9 cellular contexts compared by ENCODE assay signal in the genomic region with DNA sequence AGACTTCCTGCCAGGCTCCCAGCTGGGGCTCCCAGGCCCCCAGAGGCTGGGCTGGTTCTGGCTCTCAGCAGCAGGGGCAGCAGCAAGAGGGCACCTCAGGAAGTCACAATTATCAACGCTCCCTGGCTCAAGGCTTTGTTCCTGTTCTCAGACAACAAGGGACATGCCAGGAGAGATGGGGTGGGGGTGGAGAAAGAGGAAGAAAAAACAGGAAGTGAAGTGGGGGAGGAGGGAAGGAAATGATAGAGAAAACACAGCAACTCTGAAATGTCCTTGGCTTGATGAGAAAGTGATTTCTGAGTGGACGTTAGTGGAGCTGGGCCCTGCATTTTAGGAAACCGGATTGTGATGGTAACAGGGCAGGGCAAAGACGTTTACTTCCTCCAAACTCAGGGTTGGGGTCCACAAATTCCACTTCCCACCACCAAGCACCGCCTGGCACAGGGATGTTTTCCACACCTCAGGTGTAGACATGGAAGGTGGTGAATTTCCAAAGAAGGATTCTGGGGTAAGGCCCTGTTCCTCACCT. TPM values are rescaled to one million over a fixed set of nuclear protein-coding genes. Genes with fewer than 3 reads are reported as not detected.
DNase-seq lines count a peak whose midpoint lies in the region; ATAC-seq and TF ChIP-seq lines count a peak whose summit lies in the region.
"Had no signal": no experiment of that assay in that cellular context is flagged by ENCODE, and none has a peak within 500 bp of the region (broad histone marks: within the 10 kb centered on the region; RNA-seq: fewer than 3 reads in every experiment).

No MANE protein-coding gene starts in this region.

- peak overlapping the region; percentile 64 for H4K8ac ChIP-seq in trophoblast cell (ENCODE audit: low read depth, low read length)

- no peak overlapping the region for H3K9ac ChIP-seq in trophoblast cell (ENCODE audit: low read length)

- no peak overlapping the region for H2AK5ac ChIP-seq in trophoblast cell (ENCODE audit: low read length)

- H3K4me2 ChIP-seq in trophoblast cell (ENCODE audit: low read length) = no peak overlapping the region

- H3K4me3 ChIP-seq in esophagus squamous epithelium = no peak overlapping the region
- H3K4me3 ChIP-seq in trophoblast cell (ENCODE audit: low read depth, low read length) = no peak overlapping the region
- no peak overlapping the region for H3K4me3 ChIP-seq in coronary artery

- WGBS in esophagus squamous epithelium, 2 donors = 53 to 58% methylated on average over 4 to 5 of the region's 5 CpGs
- no CpG with 5 or more reads among the region's 5 CpGs for WGBS in trophoblast cell (ENCODE audit: extremely low coverage, insufficient coverage, insufficient read length)

- ATAC-seq in GM19395 (IDR thresholded peaks at IDR 0.05; ENCODE audit: unreplicated experiment) (peak; percentile 19), HG03432 (IDR thresholded peaks at IDR 0.05; ENCODE audit: unreplicated experiment) (no peak)

- H3K9me3 ChIP-seq in esophagus squamous epithelium (no peaks in the 10 kb centered on the region), trophoblast cell (ENCODE audit: insufficient read depth, low read depth, low read length) (no peaks in the 10 kb centered on the region)

- peak overlapping the region; percentile 55 for H3K18ac ChIP-seq in trophoblast cell (ENCODE audit: low read length)

- H3K23ac ChIP-seq in trophoblast cell (ENCODE audit: low read length) = no peak overlapping the region

- H4K12ac ChIP-seq in trophoblast cell (ENCODE audit: low read depth, low read length) = no peak overlapping the region

- H3K27me3 ChIP-seq in esophagus squamous epithelium (no peaks in the 10 kb centered on the region), trophoblast cell (ENCODE audit: insufficient read depth, low read length) (no peaks in the 10 kb centered on the region)

- H4K91ac ChIP-seq in trophoblast cell (ENCODE audit: low read depth, low read length) = peak overlapping the region; percentile 49

- H3K36me3 ChIP-seq in esophagus squamous epithelium = peaks cover 0 to 11% (median 0%) of the 10 kb centered on the region in 3 donors
- peaks cover 0 to 5% of the 10 kb centered on the region in 2 experiments for H3K36me3 ChIP-seq in trophoblast cell (ENCODE audit: control insufficient read depth in 1 of 2, insufficient read depth in 2 of 2, low read length in 2 of 2)

- peaks cover 3% of the 10 kb centered on the region for H3K79me2 ChIP-seq in trophoblast cell (ENCODE audit: control insufficient read depth, insufficient read depth, low read length, poor library complexity)

- H3K4ac ChIP-seq in trophoblast cell (ENCODE audit: low read depth, low read length) = no peak overlapping the region

- TF ChIP-seq POLR2A in esophagus squamous epithelium (IDR thresholded peaks at IDR 0.05) = no peak

- DNase-seq in NCI-H146 treated with DMSO at 0.1 percent for 48 hours (lab: John Stamatoyannopoulos, UW; ENCODE audit: unreplicated experiment) = peak; percentile 23
- no peak for DNase-seq in esophagus squamous epithelium (lab: John Stamatoyannopoulos, UW)
- peak in 1 of 2 donors; percentile 26 for DNase-seq in trophoblast cell
- DNase-seq in coronary artery (ENCODE audit: low spot score) = no peak
- DNase-seq in cerebellar cortex (ENCODE audit: low spot score) = no peak
- DNase-seq in NCI-H524 (lab: John Stamatoyannopoulos, UW) = no peak
- DNase-seq: stimulated activated CD4-positive, alpha-beta T cell treated with anti-CD3 and anti-CD28 coated beads, Interleukin-2, amount 100 ng/mL, for 24 hours had no signal

- H2BK120ac ChIP-seq in trophoblast cell (ENCODE audit: insufficient read depth, low read length, poor library complexity) = peak overlapping the region; percentile 54

- TF ChIP-seq CTCF in esophagus squamous epithelium (IDR thresholded peaks at IDR 0.05) (no peak), coronary artery (IDR thresholded peaks at IDR 0.05) (no peak)

- H3K14ac ChIP-seq in trophoblast cell (ENCODE audit: low read length) = peak overlapping the region; percentile 25

- H3K4me1 ChIP-seq in esophagus squamous epithelium (peaks cover 2 to 77% (median 13%) of the 10 kb centered on the region in 3 donors), trophoblast cell (ENCODE audit: control insufficient read depth in 1 of 2, insufficient read depth in 2 of 2, low read length in 2 of 2) (peaks cover 19 to 24% of the 10 kb centered on the region in 2 experiments)

- peaks cover 21% of the 10 kb centered on the region for H3K79me1 ChIP-seq in trophoblast cell (ENCODE audit: low read length)

- intact Hi-C loops in esophagus squamous epithelium (cut with DNase I) = no loop called here

- H2BK5ac ChIP-seq in trophoblast cell (ENCODE audit: low read depth, low read length, poor library complexity) = peak overlapping the region; percentile 13

- H3K27ac ChIP-seq in esophagus squamous epithelium = peak overlapping the region in 3 of 4 donors; percentile 55 to 81 (median 59)
- no peak overlapping the region for H3K27ac ChIP-seq in trophoblast cell (ENCODE audit: low read depth, low read length)
- H3K27ac ChIP-seq in coronary artery = peak overlapping the region in 1 of 2 donors; percentile 78

- H2BK12ac ChIP-seq in trophoblast cell (ENCODE audit: low read length) = peak overlapping the region; percentile 27

- H2AFZ ChIP-seq in trophoblast cell (ENCODE audit: insufficient read depth, low read length, poor library complexity) = peak overlapping the region; percentile 23

RNA-seq across cellular contexts. Expression of gene CYRIA, which starts 40.4 kb away (rescaled TPM):
- 1 to 10 TPM in 3 of 4 donors, under 1 TPM in 1; 0.42 to 5.1 (median 1.8) TPM for total RNA-seq in esophagus squamous epithelium
- polyA plus RNA-seq in trophoblast cell (2013) = 98.2 and 109 TPM in 2 replicates
